Comparison of ENCODE assay signal across 25 cellular contexts in genomic region chr5:116806879-116807278, GRCh38.
"Had no signal": no experiment of that assay in that cellular context is flagged by ENCODE, and none has a peak within 500 bp of the region (broad histone marks: within the 10 kb centered on the region; RNA-seq: fewer than 3 reads in every experiment).

No MANE protein-coding gene starts in this region.

- H3K27me3 Mint-ChIP-seq: activated CD4-positive, alpha-beta T cell treated with anti-CD3 and anti-CD28 coated beads, Interleukin-2, amount 10 ng/mL, durations not matched to agents 7 days and 5 days; activated CD8-positive, alpha-beta memory T cell treated with anti-CD3 and anti-CD28 coated beads, Interleukin-2, amount 10 ng/mL, durations not matched to agents 7 days and 5 days; activated CD8-positive, alpha-beta T cell treated with anti-CD3 and anti-CD28 coated beads for 36 hours; activated naive CD4-positive, alpha-beta T cell treated with anti-CD3 and anti-CD28 coated beads, Interleukin-2, amount 50 U/mL, for 24 hours; dendritic cell treated with granulocyte-macrophage colony-stimulating factor and Interleukin-4, amounts not matched to agents 40 ng/mL and 50 ng/mL, for 4 days; progenitor cell of endocrine pancreas; stimulated activated memory B cell treated with anti-CD40 and anti-IgM and Interleukin-4, amounts not matched to agents 10 μg/mL and 1 μg/mL and 100 μg/mL, for 72 hours had no signal

- H3K27me3 ChIP-seq: brain microvascular endothelial cell, foreskin keratinocyte, stomach, suprapubic skin, tibial nerve had no signal

- H3K4me3 ChIP-seq: lung, stomach, suprapubic skin, tibial nerve had no signal

- FAIRE-seq: keratinocyte, TTC549 had no signal

- H3K4me1 ChIP-seq: foreskin keratinocyte, stomach, suprapubic skin, tibial nerve had no signal

- H3K36me3 Mint-ChIP-seq: activated CD8-positive, alpha-beta memory T cell treated with anti-CD3 and anti-CD28 coated beads, Interleukin-2, amount 10 ng/mL, durations not matched to agents 7 days and 5 days; activated naive CD4-positive, alpha-beta T cell treated with anti-CD3 and anti-CD28 coated beads, Interleukin-2, amount 50 U/mL, for 24 hours; naive thymus-derived CD8-positive, alpha-beta T cell; stimulated activated memory B cell treated with anti-CD40 and anti-IgM and Interleukin-4, amounts not matched to agents 10 μg/mL and 1 μg/mL and 100 μg/mL, for 72 hours had no signal

- ATAC-seq: activated CD8-positive, alpha-beta memory T cell treated with anti-CD3 and anti-CD28 coated beads, Interleukin-2, amount 10 ng/mL, durations not matched to agents 7 days and 5 days; activated CD8-positive, alpha-beta T cell treated with anti-CD3 and anti-CD28 coated beads for 36 hours; foreskin keratinocyte; left lobe of liver; naive thymus-derived CD8-positive, alpha-beta T cell; stimulated activated memory B cell treated with anti-CD40 and anti-IgM and Interleukin-4, amounts not matched to agents 10 μg/mL and 1 μg/mL and 100 μg/mL, for 72 hours had no signal

- H3K9me3 ChIP-seq: stomach, suprapubic skin, tibial nerve had no signal

- H3K4me3 Mint-ChIP-seq: activated CD4-positive, alpha-beta T cell treated with anti-CD3 and anti-CD28 coated beads, Interleukin-2, amount 10 ng/mL, durations not matched to agents 7 days and 5 days; activated CD8-positive, alpha-beta memory T cell treated with anti-CD3 and anti-CD28 coated beads, Interleukin-2, amount 10 ng/mL, durations not matched to agents 7 days and 5 days; activated CD8-positive, alpha-beta T cell treated with anti-CD3 and anti-CD28 coated beads for 36 hours; activated naive CD4-positive, alpha-beta T cell treated with anti-CD3 and anti-CD28 coated beads, Interleukin-2, amount 50 U/mL, for 24 hours; activated T-helper 1 cell treated with anti-CD3 and anti-CD28 coated beads, Interleukin-12 subunit alpha, Interleukin-12 subunit beta, Interleukin-2, Interleukin-4 antibody, amounts not matched to agents 30 ng/mL and 10 ng/mL and 1 ng/mL, durations not matched to agents 14 hours and 24 hours and 36 hours; dendritic cell treated with granulocyte-macrophage colony-stimulating factor and Interleukin-4, amounts not matched to agents 40 ng/mL and 50 ng/mL, for 4 days; naive thymus-derived CD8-positive, alpha-beta T cell; stimulated activated memory B cell treated with anti-CD40 and anti-IgM and Interleukin-4, amounts not matched to agents 10 μg/mL and 1 μg/mL and 100 μg/mL, for 72 hours had no signal

- H3K9me3 Mint-ChIP-seq: activated CD4-positive, alpha-beta T cell treated with anti-CD3 and anti-CD28 coated beads, Interleukin-2, amount 10 ng/mL, durations not matched to agents 7 days and 5 days; activated CD8-positive, alpha-beta T cell treated with anti-CD3 and anti-CD28 coated beads for 36 hours; activated T-helper 1 cell treated with anti-CD3 and anti-CD28 coated beads, Interleukin-12 subunit alpha, Interleukin-12 subunit beta, Interleukin-2, Interleukin-4 antibody, amounts not matched to agents 30 ng/mL and 10 ng/mL and 1 ng/mL, durations not matched to agents 14 hours and 24 hours and 36 hours; dendritic cell treated with granulocyte-macrophage colony-stimulating factor and Interleukin-4, amounts not matched to agents 40 ng/mL and 50 ng/mL, for 4 days; stimulated activated memory B cell treated with anti-CD40 and anti-IgM and Interleukin-4, amounts not matched to agents 10 μg/mL and 1 μg/mL and 100 μg/mL, for 72 hours had no signal

- DNase-seq: activated CD4-positive, alpha-beta T cell treated with anti-CD3 and anti-CD28 coated beads, Interleukin-2, amount 10 ng/mL, durations not matched to agents 7 days and 5 days; activated CD4-positive, CD25-positive, alpha-beta regulatory T cell treated with anti-CD3 and anti-CD28 coated beads, Interleukin-2, amount 50 U/mL, for 72 hours; activated CD8-positive, alpha-beta memory T cell treated with anti-CD3 and anti-CD28 coated beads, Interleukin-2, amount 10 ng/mL, durations not matched to agents 7 days and 5 days; activated CD8-positive, alpha-beta T cell treated with anti-CD3 and anti-CD28 coated beads for 36 hours; activated gamma-delta T cell; aorta; brain microvascular endothelial cell; caudate nucleus; effector CD8-positive, alpha-beta T cell; foreskin keratinocyte; naive thymus-derived CD8-positive, alpha-beta T cell; stimulated activated CD4-positive, alpha-beta T cell treated with anti-CD3 and anti-CD28 coated beads, Interleukin-12 subunit alpha, Interleukin-12 subunit beta, amount 100 ng/mL, for 4 hours; stomach; WERI-Rb-1 had no signal

- H3K27ac ChIP-seq: brain microvascular endothelial cell, foreskin keratinocyte, stomach, suprapubic skin, tibial nerve, WERI-Rb-1 had no signal

- H3K27ac Mint-ChIP-seq: activated CD4-positive, alpha-beta T cell treated with anti-CD3 and anti-CD28 coated beads, Interleukin-2, amount 10 ng/mL, durations not matched to agents 7 days and 5 days; activated CD8-positive, alpha-beta memory T cell treated with anti-CD3 and anti-CD28 coated beads, Interleukin-2, amount 10 ng/mL, durations not matched to agents 7 days and 5 days; activated CD8-positive, alpha-beta T cell treated with anti-CD3 and anti-CD28 coated beads for 36 hours; activated naive CD4-positive, alpha-beta T cell treated with anti-CD3 and anti-CD28 coated beads, Interleukin-2, amount 50 U/mL, for 24 hours; activated T-helper 1 cell treated with anti-CD3 and anti-CD28 coated beads, Interleukin-12 subunit alpha, Interleukin-12 subunit beta, Interleukin-2, Interleukin-4 antibody, amounts not matched to agents 30 ng/mL and 10 ng/mL and 1 ng/mL, durations not matched to agents 14 hours and 24 hours and 36 hours; dendritic cell treated with granulocyte-macrophage colony-stimulating factor and Interleukin-4, amounts not matched to agents 40 ng/mL and 50 ng/mL, for 4 days; naive thymus-derived CD8-positive, alpha-beta T cell; progenitor cell of endocrine pancreas; stimulated activated memory B cell treated with anti-CD40 and anti-IgM and Interleukin-4, amounts not matched to agents 10 μg/mL and 1 μg/mL and 100 μg/mL, for 72 hours had no signal

- H3K36me3 ChIP-seq: brain microvascular endothelial cell, stomach, suprapubic skin, tibial nerve, WERI-Rb-1 had no signal

- H3K4me1 Mint-ChIP-seq: activated CD4-positive, alpha-beta T cell treated with anti-CD3 and anti-CD28 coated beads, Interleukin-2, amount 10 ng/mL, durations not matched to agents 7 days and 5 days; activated CD8-positive, alpha-beta memory T cell treated with anti-CD3 and anti-CD28 coated beads, Interleukin-2, amount 10 ng/mL, durations not matched to agents 7 days and 5 days; activated naive CD4-positive, alpha-beta T cell treated with anti-CD3 and anti-CD28 coated beads, Interleukin-2, amount 50 U/mL, for 24 hours; stimulated activated memory B cell treated with anti-CD40 and anti-IgM and Interleukin-4, amounts not matched to agents 10 μg/mL and 1 μg/mL and 100 μg/mL, for 72 hours had no signal
